Comparison of ENCODE assay signal across 30 cellular contexts in the genomic region with DNA sequence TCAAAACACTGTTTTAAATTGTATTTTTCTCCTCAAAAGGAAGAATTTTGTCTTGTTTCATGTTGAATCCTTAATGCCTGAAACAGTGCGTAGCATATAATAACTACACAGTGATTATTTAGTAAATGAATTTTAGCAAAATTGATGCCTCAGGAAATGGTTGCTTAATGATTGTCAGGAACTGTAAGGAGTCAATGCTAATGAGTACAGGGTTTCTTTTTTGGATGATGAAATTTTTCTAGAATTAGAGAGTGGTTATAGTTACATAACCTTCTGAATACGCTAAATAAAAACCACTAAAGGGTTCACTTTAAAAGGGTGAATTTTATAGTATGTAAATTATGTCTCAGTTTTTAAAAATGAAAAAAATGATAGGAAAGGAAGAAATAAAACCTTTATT.
"Had no signal": no experiment of that assay in that cellular context is flagged by ENCODE, and none has a peak within 500 bp of the region (broad histone marks: within the 10 kb centered on the region; RNA-seq: fewer than 3 reads in every experiment).

No MANE protein-coding gene starts in this region.

- H3K27me3 Mint-ChIP-seq: activated CD4-positive, alpha-beta memory T cell treated with anti-CD3 and anti-CD28 coated beads for 36 hours; progenitor cell of endocrine pancreas; stimulated activated naive B cell treated with anti-CD40 and anti-IgM and Interleukin-4, amounts not matched to agents 10 μg/mL and 1 μg/mL and 100 μg/mL, for 72 hours had no signal

- H3K27me3 ChIP-seq: breast epithelium, dorsolateral prefrontal cortex, hepatocyte, left lung, neural progenitor cell, sigmoid colon, testis had no signal

- H3K4me3 Mint-ChIP-seq: activated CD4-positive, alpha-beta memory T cell treated with anti-CD3 and anti-CD28 coated beads for 36 hours; activated naive CD4-positive, alpha-beta T cell treated with anti-CD3 and anti-CD28 coated beads for 36 hours; activated naive CD8-positive, alpha-beta T cell treated with anti-CD3 and anti-CD28 coated beads, Interleukin-2, amount 10 ng/mL, durations not matched to agents 7 days and 5 days; central memory CD8-positive, alpha-beta T cell; effector memory CD8-positive, alpha-beta T cell; immature natural killer cell; naive thymus-derived CD4-positive, alpha-beta T cell; neural progenitor cell; stimulated activated naive B cell treated with anti-CD40 and anti-IgM and Interleukin-4, amounts not matched to agents 10 μg/mL and 1 μg/mL and 100 μg/mL, for 72 hours had no signal

- H3K9ac ChIP-seq: neural progenitor cell had no signal

- H3K36me3 ChIP-seq: breast epithelium, neural progenitor cell, sigmoid colon had no signal

- ATAC-seq: effector memory CD8-positive, alpha-beta T cell; esophagus mucosa; left lung; stimulated activated naive B cell treated with anti-CD40 and anti-IgM and Interleukin-4, amounts not matched to agents 10 μg/mL and 1 μg/mL and 100 μg/mL, for 72 hours had no signal

- H2AFZ ChIP-seq: hepatocyte, neural progenitor cell had no signal

- H3K4me1 ChIP-seq: breast epithelium, sigmoid colon, testis had no signal

- H3K9me3 Mint-ChIP-seq: activated CD4-positive, alpha-beta memory T cell treated with anti-CD3 and anti-CD28 coated beads for 36 hours; activated naive CD4-positive, alpha-beta T cell treated with anti-CD3 and anti-CD28 coated beads for 36 hours; central memory CD8-positive, alpha-beta T cell; effector memory CD8-positive, alpha-beta T cell; immature natural killer cell; naive thymus-derived CD4-positive, alpha-beta T cell; neural progenitor cell had no signal

- DNase-seq: activated CD4-positive, alpha-beta memory T cell treated with anti-CD3 and anti-CD28 coated beads for 36 hours; activated CD4-positive, alpha-beta T cell treated with anti-CD3 and anti-CD28 coated beads for 4 hours; activated CD4-positive, CD25-positive, alpha-beta regulatory T cell; activated naive CD4-positive, alpha-beta T cell treated with anti-CD3 and anti-CD28 coated beads for 36 hours; activated naive CD8-positive, alpha-beta T cell treated with anti-CD3 and anti-CD28 coated beads, Interleukin-2, amount 10 ng/mL, durations not matched to agents 7 days and 5 days; activated T-cell treated with anti-CD3 and anti-CD28 coated beads, Interleukin-2, amount 50 U/mL, for 48 hours; amniotic stem cell; dorsolateral prefrontal cortex; effector memory CD8-positive, alpha-beta T cell; glutamatergic neuron; immature natural killer cell; kidney glomerular epithelial cell; left lung; naive thymus-derived CD4-positive, alpha-beta T cell; retina; sigmoid colon; stimulated activated CD4-positive, alpha-beta T cell treated with anti-CD3 and anti-CD28 coated beads, Interleukin-2, amount 100 ng/mL, for 48 hours; stimulated activated CD8-positive, alpha-beta memory T cell treated with anti-CD3 and anti-CD28 coated beads, Interleukin-4, amount 100 ng/mL, for 48 hours; stimulated activated naive B cell treated with anti-CD40 and anti-IgM and Interleukin-4, amounts not matched to agents 10 μg/mL and 1 μg/mL and 100 μg/mL, for 72 hours; T1000; testis; trophoblast cell had no signal

- H3K79me2 ChIP-seq: hepatocyte had no signal

- H3K4me3 ChIP-seq: breast epithelium, dorsolateral prefrontal cortex, hepatocyte, left lung, lung, neural progenitor cell, sigmoid colon, smooth muscle cell, testis had no signal

- H3K4me1 Mint-ChIP-seq: central memory CD8-positive, alpha-beta T cell; immature natural killer cell; neural progenitor cell had no signal

- H3K4me2 ChIP-seq: hepatocyte, neural progenitor cell, smooth muscle cell had no signal

- H3K27ac ChIP-seq: breast epithelium, dorsolateral prefrontal cortex, hepatocyte, neural progenitor cell, sigmoid colon, testis had no signal

- H3K36me3 Mint-ChIP-seq: activated CD4-positive, alpha-beta memory T cell treated with anti-CD3 and anti-CD28 coated beads for 36 hours; immature natural killer cell; neural progenitor cell; stimulated activated naive B cell treated with anti-CD40 and anti-IgM and Interleukin-4, amounts not matched to agents 10 μg/mL and 1 μg/mL and 100 μg/mL, for 72 hours had no signal

- H3K9me3 ChIP-seq: breast epithelium, left lung, sigmoid colon, testis had no signal

- H3K27ac Mint-ChIP-seq: activated CD4-positive, alpha-beta memory T cell treated with anti-CD3 and anti-CD28 coated beads for 36 hours; activated naive CD4-positive, alpha-beta T cell treated with anti-CD3 and anti-CD28 coated beads for 36 hours; activated naive CD8-positive, alpha-beta T cell treated with anti-CD3 and anti-CD28 coated beads, Interleukin-2, amount 10 ng/mL, durations not matched to agents 7 days and 5 days; effector memory CD8-positive, alpha-beta T cell; immature natural killer cell; naive thymus-derived CD4-positive, alpha-beta T cell; neural progenitor cell; progenitor cell of endocrine pancreas; stimulated activated naive B cell treated with anti-CD40 and anti-IgM and Interleukin-4, amounts not matched to agents 10 μg/mL and 1 μg/mL and 100 μg/mL, for 72 hours had no signal
